1 cellular context compared by ENCODE assay signal in genomic region chr12:7667025-7667575, GRCh38.
TF ChIP-seq lines count a peak whose summit lies in the region.

No MANE protein-coding gene starts in this region.

TF ChIP-seq in SK-N-SH, 30 proteins besides CTCF, POLR2A, EP300 and RAD21 (continued from another document):
- TF ChIP-seq EZH2phosphoT487 (IDR thresholded peaks at IDR 0.05; ENCODE audit: borderline replicate concordance, low read depth): no peak
- TF ChIP-seq TAF1 (IDR thresholded peaks at IDR 0.05; ENCODE audit: borderline replicate concordance, low read depth, low read length): no peak
- no peak for TF ChIP-seq JUND (IDR thresholded peaks at IDR 0.05)
- no peak for TF ChIP-seq NRF1 (IDR thresholded peaks at IDR 0.05; ENCODE audit: low read depth, low read length)
- no peak for TF ChIP-seq TCF12 (IDR thresholded peaks at IDR 0.05)
- TF ChIP-seq RCOR1 (IDR thresholded peaks at IDR 0.05; ENCODE audit: low read length): no peak
- TF ChIP-seq MAX (IDR thresholded peaks at IDR 0.05; ENCODE audit: low read depth): no peak
